8 cellular contexts compared by ENCODE assay signal in the genomic region with DNA sequence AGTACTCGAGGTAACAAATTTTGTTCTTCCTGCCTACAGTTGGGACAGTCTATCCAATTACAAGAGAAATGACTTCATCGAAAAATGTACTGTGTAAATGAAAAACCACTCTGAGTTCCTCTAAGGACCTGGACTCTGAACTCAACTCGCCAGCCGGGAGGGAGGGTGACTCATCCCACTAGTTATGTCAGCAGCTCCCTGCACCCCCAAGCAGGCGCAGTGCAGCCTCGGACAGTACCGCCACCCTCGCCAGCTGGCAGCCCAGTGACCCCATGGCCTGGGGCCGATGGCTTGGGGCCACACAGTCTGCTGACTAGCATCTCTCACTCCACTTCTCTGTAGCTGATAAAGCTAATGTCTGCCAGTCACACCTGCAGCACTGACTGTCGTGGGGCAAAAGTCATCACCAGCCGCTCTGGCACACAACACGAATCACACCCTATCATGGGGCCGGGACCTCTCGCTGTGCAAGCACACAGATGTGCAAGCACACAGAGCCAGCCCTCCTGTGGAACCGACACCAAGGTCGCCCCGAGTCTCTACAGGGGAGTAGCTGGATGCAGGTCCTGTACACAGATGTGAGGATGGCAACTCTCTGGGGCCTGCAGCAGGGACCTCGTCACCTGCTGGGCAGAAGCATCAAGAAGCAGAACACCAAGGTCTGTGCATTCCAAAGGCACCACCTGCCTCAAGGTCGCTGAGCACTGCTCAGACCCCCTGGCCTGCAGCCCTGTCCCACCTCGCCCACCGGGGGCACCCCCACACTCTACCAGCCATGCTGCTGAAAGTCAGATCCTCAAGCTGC. TPM values are rescaled to one million over a fixed set of nuclear protein-coding genes. Genes with fewer than 3 reads are reported as not detected.
A peak's percentile ranks its signal among the peaks of the same experiment; 100 is the strongest.
DNase-seq lines count a peak whose midpoint lies in the region; ATAC-seq and TF ChIP-seq lines count a peak whose summit lies in the region.

No MANE protein-coding gene starts in this region.

- CTCF ChIA-PET in AG04450 (lab: Charles Lee) = interaction anchor here (0.5 kb wide), 1 partner anchor 287 kb away, joined by 3 read pairs; no protein-coding TSS in a partner anchor

- peak overlapping the region; percentile 68 for H3K9ac ChIP-seq in muscle layer of colon (ENCODE audit: low read length)

- WGBS in esophagus muscularis mucosa = 12% methylated on average over 14 of the region's 21 CpGs

- DNase-seq in AG04450 (ENCODE audit: low read depth, low spot score) (peak; percentile 81), HuH-7.5 (ENCODE audit: low spot score) (peak; percentile 84), activated T-cell treated with anti-CD3 and anti-CD28 coated beads for 4 hours (peak; percentile 36), esophagus muscularis mucosa (ENCODE audit: extremely low spot score) (peak; percentile 98), thoracic aorta (ENCODE audit: low spot score) (peak; percentile 87), NCI-H82 treated with DMSO at 0.1 percent for 48 hours (lab: John Stamatoyannopoulos, UW; ENCODE audit: unreplicated experiment) (no peak)

- H3K27me3 ChIP-seq in AG04450 (ENCODE audit: control insufficient read depth, insufficient read depth, low read length) = no peaks in the 10 kb centered on the region
- no peaks in the 10 kb centered on the region for H3K27me3 ChIP-seq in esophagus muscularis mucosa
- H3K27me3 ChIP-seq in muscle layer of colon (ENCODE audit: control insufficient read depth in 1 of 2, insufficient read depth in 2 of 2, low read length in 2 of 2) = no peaks in the 10 kb centered on the region
- no peaks in the 10 kb centered on the region for H3K27me3 ChIP-seq in thoracic aorta (replicated peaks; ENCODE audit: insufficient read depth)

- ATAC-seq in thoracic aorta (ENCODE audit: insufficient number of reproducible peaks, low FRiP score, low read depth) (peak; percentile 91), GM18517 (IDR thresholded peaks at IDR 0.05; ENCODE audit: unreplicated experiment) (no peak)

- no peak for TF ChIP-seq POLR2A in esophagus muscularis mucosa (IDR thresholded peaks at IDR 0.05; ENCODE audit: low read depth)

- intact Hi-C loops in esophagus muscularis mucosa (cut with DNase I) = no loop called here

- H3K36me3 ChIP-seq in esophagus muscularis mucosa (peaks cover 28 to 78% (median 58%) of the 10 kb centered on the region in 4 donors), muscle layer of colon (ENCODE audit: insufficient read depth, low read length) (peaks cover 52% of the 10 kb centered on the region), thoracic aorta (peaks cover 42% of the 10 kb centered on the region)

- H3K27ac ChIP-seq in AG04450 (ENCODE audit: low read depth, low read length) (peak overlapping the region; percentile 97), esophagus muscularis mucosa (replicated peaks in 1 of 4) (peak overlapping the region; percentile 87 to 100 (median 100)), muscle layer of colon (ENCODE audit: low read depth, low read length) (peak overlapping the region; percentile 74), thoracic aorta (peak overlapping the region; percentile 86 to 87)

- POLR2A ChIA-PET in AG04450 (lab: Yijun Ruan, JAX) = interaction anchor here (0.5 to 1.6 kb wide), 5 partner anchors 10 to 66 kb away, joined by 3 to 7 read pairs (median 5); partner anchors contain the start of gene SECTM1

- TF ChIP-seq CTCF in AG04450 (IDR thresholded peaks at IDR 0.05; ENCODE audit: low read depth, low read length) = no peak
- peak in 1 of 3 experiments; percentile 5 for TF ChIP-seq CTCF in esophagus muscularis mucosa (IDR thresholded peaks at IDR 0.05)
- TF ChIP-seq CTCF in thoracic aorta (IDR thresholded peaks at IDR 0.05) = no peak

- TF ChIP-seq EP300 in esophagus muscularis mucosa (IDR thresholded peaks at IDR 0.05) = no peak

- H3K4me3 ChIP-seq in AG04450 (ENCODE audit: low read depth, low read length) = peak overlapping the region; percentile 43
- H3K4me3 ChIP-seq in esophagus muscularis mucosa = peak overlapping the region; percentile 21 to 49 (median 32)
- peak overlapping the region in 1 of 2 donors; percentile 57 for H3K4me3 ChIP-seq in muscle layer of colon (ENCODE audit: low read depth in 1 of 2, low read length in 2 of 2)
- peak overlapping the region; percentile 40 for H3K4me3 ChIP-seq in thoracic aorta

- no peaks in the 10 kb centered on the region; the same call in 1 of the 2 replicates for H3K9me3 ChIP-seq in AG04450 (ENCODE audit: control insufficient read depth, insufficient read depth, low read length)
- H3K9me3 ChIP-seq in esophagus muscularis mucosa = no peaks in the 10 kb centered on the region
- no peaks in the 10 kb centered on the region for H3K9me3 ChIP-seq in muscle layer of colon (ENCODE audit: low read length)
- no peaks in the 10 kb centered on the region for H3K9me3 ChIP-seq in thoracic aorta

- H3K4me1 ChIP-seq in esophagus muscularis mucosa (peaks cover 67 to 90% (median 82%) of the 10 kb centered on the region in 4 donors), muscle layer of colon (ENCODE audit: insufficient read depth, low read length) (peaks cover 68% of the 10 kb centered on the region), thoracic aorta (ENCODE audit: control insufficient read depth in 1 of 2, low read depth in 2 of 2) (peaks cover 39 to 69% of the 10 kb centered on the region in 2 donors)

RNA-seq across cellular contexts. Expression of gene CSNK1D, which starts 5.7 kb away (rescaled TPM):
- 74.4 and 89.9 TPM in 2 replicates for polyA plus RNA-seq in AG04450 (2011; rRNA removed)
- 101 and 105 TPM in 2 replicates for polyA minus RNA-seq in AG04450 (2011; rRNA and poly(A)+ RNA removed)
- total RNA-seq in esophagus muscularis mucosa = 10 to 100 TPM; 47.2 to 65.5 (median 61.0) TPM
- total RNA-seq in thoracic aorta = 10 to 100 TPM; 69.5 to 71.9 TPM

RNA-seq across cellular contexts. Expression of gene SLC16A3, which starts 38.9 kb away (rescaled TPM):
- 61.7 and 80.3 TPM in 2 replicates for polyA plus RNA-seq in AG04450 (2011; rRNA removed)
- 49.6 and 71.2 TPM in 2 replicates for polyA minus RNA-seq in AG04450 (2011; rRNA and poly(A)+ RNA removed)
- total RNA-seq in esophagus muscularis mucosa = 10 to 100 TPM; 17.0 to 28.8 (median 23.4) TPM
- total RNA-seq in thoracic aorta = 100 to 1,000 TPM in 1 of 2 donors, 10 to 100 TPM in 1; 76.0 to 113 TPM

RNA-seq across cellular contexts. Expression of gene CD7, which starts 49.6 kb away (rescaled TPM):
- polyA plus RNA-seq in AG04450 (2011; rRNA removed) = 0.11 TPM in 2 replicates
- not detected in 2 replicates for polyA minus RNA-seq in AG04450 (2011; rRNA and poly(A)+ RNA removed)
- total RNA-seq in esophagus muscularis mucosa (1 to 10 TPM in 2 of 4 donors, under 1 TPM in 1, not detected in 1; 0.91 to 5.7 (median 2.0) TPM), thoracic aorta (1 to 10 TPM; 3.0 to 3.5 TPM)

RNA-seq across cellular contexts. Expression of gene CCDC57, which starts 55.1 kb away (rescaled TPM):
- 11.1 and 13.2 TPM in 2 replicates for polyA plus RNA-seq in AG04450 (2011; rRNA removed)
- 15.9 and 16.9 TPM in 2 replicates for polyA minus RNA-seq in AG04450 (2011; rRNA and poly(A)+ RNA removed)
- 10 to 100 TPM in 3 of 4 donors, 1 to 10 TPM in 1; 8.4 to 21.6 (median 16.4) TPM for total RNA-seq in esophagus muscularis mucosa
- 10 to 100 TPM; 19.4 to 58.1 TPM for total RNA-seq in thoracic aorta
